In genomic region chrX:41556958-41557357, GRCh38 we compare ENCODE assay signal across 19 cellular contexts.
DNase-seq lines count a peak whose midpoint lies in the region; ATAC-seq, FAIRE-seq and TF ChIP-seq lines count a peak whose summit lies in the region.
"Had no signal": no experiment of that assay in that cellular context is flagged by ENCODE, and none has a peak within 500 bp of the region (broad histone marks: within the 10 kb centered on the region; RNA-seq: fewer than 3 reads in every experiment).

No MANE protein-coding gene starts in this region.

- peak overlapping the region; percentile 42; the same call in 1 of the 2 replicates for H3K18ac ChIP-seq in IMR-90 (ENCODE audit: low read depth, low read length)
- no peak overlapping the region for H3K18ac ChIP-seq in H9 (ENCODE audit: insufficient read length, low read depth, low read length)

- H2AK5ac ChIP-seq in IMR-90 (ENCODE audit: low read depth, low read length) (0 out of 2 replicates have a peak overlapping the region, but pooled peaks have one; percentile 29), H9 (ENCODE audit: insufficient read length, low read length) (no peak overlapping the region)

- dilution Hi-C loops in IMR-90 (cut with HindIII; ENCODE audit: low sequenced_read_pairs, unreplicated experiment) = no loop called here

- BruUV-seq in IMR-90 (replicated peaks; lab: Mats Ljungman, UMichigan) = no TSS peak

- H3K36me3 Mint-ChIP-seq in activated CD8-positive, alpha-beta memory T cell treated with anti-CD3 and anti-CD28 coated beads, Interleukin-2, amount 10 ng/mL, durations not matched to agents 7 days and 5 days = peaks cover 3% of the 10 kb centered on the region
- H3K36me3 Mint-ChIP-seq in activated CD8-positive, alpha-beta T cell treated with anti-CD3 and anti-CD28 coated beads for 36 hours (ENCODE audit: low read depth) = peaks cover 4% of the 10 kb centered on the region
- H3K36me3 Mint-ChIP-seq in H9 (ENCODE audit: insufficient read depth in 1 of 3, low read depth in 3 of 3) = peaks cover 3 to 12% (median 7%) of the 10 kb centered on the region in 3 experiments; a peak in 6 of 7 replicates

- no peaks in the 10 kb centered on the region for H3K27me3 Mint-ChIP-seq in activated CD8-positive, alpha-beta memory T cell treated with anti-CD3 and anti-CD28 coated beads, Interleukin-2, amount 10 ng/mL, durations not matched to agents 7 days and 5 days
- no peaks in the 10 kb centered on the region for H3K27me3 Mint-ChIP-seq in activated CD8-positive, alpha-beta T cell treated with anti-CD3 and anti-CD28 coated beads for 36 hours
- no peaks in the 10 kb centered on the region; the same call in 1 of the 2 replicates for H3K27me3 Mint-ChIP-seq in H9 (ENCODE audit: low read depth)

- H2BK20ac ChIP-seq in IMR-90 (ENCODE audit: low read depth, low read length) = peak overlapping the region; percentile 62; the same call in 1 of the 2 replicates
- H2BK20ac ChIP-seq in H9 (ENCODE audit: low read depth, low read length, poor library complexity, severe bottlenecking) = no peak overlapping the region

- H3K27ac ChIP-seq in IMR-90 (ENCODE audit: insufficient read depth, low read length) (no peak overlapping the region), small intestine (ENCODE audit: low read depth in 1 of 2, low read length in 1 of 2) (no peak overlapping the region), H9 (ENCODE audit: insufficient read length, low read depth, low read length) (no peak overlapping the region), caudate nucleus (ENCODE audit: low read depth, low read length) (no peak overlapping the region)
- H3K27ac ChIP-seq: upper lobe of right lung had no signal

- H3K23ac ChIP-seq in IMR-90 (ENCODE audit: low read depth, low read length) (peak overlapping the region; percentile 71; the same call in 1 of the 2 replicates), H9 (ENCODE audit: insufficient read length, low read depth, low read length) (no peak overlapping the region)

- no peaks in the 10 kb centered on the region for H3K9me3 ChIP-seq in IMR-90 (ENCODE audit: control insufficient read depth, insufficient read depth, low read length)
- no peaks in the 10 kb centered on the region for H3K9me3 ChIP-seq in small intestine (ENCODE audit: control insufficient read depth, low read depth)
- H3K9me3 ChIP-seq in H9 (ENCODE audit: control insufficient read depth, low read depth, low read length) = no peaks in the 10 kb centered on the region
- H3K9me3 ChIP-seq: upper lobe of right lung had no signal

- no peak for TF ChIP-seq POLR2A in IMR-90 (IDR thresholded peaks at IDR 0.05; ENCODE audit: low read depth, low read length)

- H3K23me2 ChIP-seq in H9 (ENCODE audit: insufficient read length, low read depth, low read length, poor library complexity, severe bottlenecking) = no peaks in the 10 kb centered on the region

- no peak for TF ChIP-seq CTCF in IMR-90 (conservative IDR thresholded peaks at IDR 0.05; ENCODE audit: low read depth, low read length)
- TF ChIP-seq CTCF in activated CD8-positive, alpha-beta T cell treated with anti-CD3 and anti-CD28 coated beads for 36 hours (IDR thresholded peaks at IDR 0.05) = no peak
- no peak for TF ChIP-seq CTCF in H9 (conservative IDR thresholded peaks at IDR 0.05)

- FAIRE-seq in small intestine (lab: Jason Lieb, UNC) = no peak
- FAIRE-seq: D721Med, frontal cortex had no signal

- intact Hi-C loops in IMR-90 (cut with micrococcal nuclease) = loop anchor here (5.0 to 10.0 kb wide), 4 partner anchors 178 to 2000 kb away; no protein-coding TSS in a partner anchor
- intact Hi-C loops in activated CD8-positive, alpha-beta T cell treated with anti-CD3 and anti-CD28 coated beads for 36 hours (cut with micrococcal nuclease) = loop anchor here (10.0 kb wide), 1 partner anchor 198 kb away; no protein-coding TSS in a partner anchor

- no peaks in the 10 kb centered on the region for H3K9me3 Mint-ChIP-seq in activated CD8-positive, alpha-beta memory T cell treated with anti-CD3 and anti-CD28 coated beads, Interleukin-2, amount 10 ng/mL, durations not matched to agents 7 days and 5 days (ENCODE audit: low read depth)
- no peaks in the 10 kb centered on the region for H3K9me3 Mint-ChIP-seq in activated CD8-positive, alpha-beta T cell treated with anti-CD3 and anti-CD28 coated beads for 36 hours
- H3K9me3 Mint-ChIP-seq in H9 = peaks cover 32 to 36% of the 10 kb centered on the region in 2 experiments

- H3K56ac ChIP-seq in IMR-90 (ENCODE audit: extremely low read depth, insufficient read depth, low read length) (0 out of 2 replicates have a peak overlapping the region, but pooled peaks have one; percentile 26), H9 (ENCODE audit: insufficient read length, low read depth, low read length) (no peak overlapping the region)

- peak; percentile 69 for ATAC-seq in activated CD8-positive, alpha-beta memory T cell treated with anti-CD3 and anti-CD28 coated beads, Interleukin-2, amount 10 ng/mL, durations not matched to agents 7 days and 5 days
- ATAC-seq in IMR-90 (ENCODE audit: low read depth) = no peak
- ATAC-seq in activated CD8-positive, alpha-beta T cell treated with anti-CD3 and anti-CD28 coated beads for 36 hours = peak; percentile 38
- ATAC-seq: sciatic nerve, upper lobe of right lung had no signal

- no peak overlapping the region for H3K4me3 ChIP-seq in IMR-90 (ENCODE audit: insufficient read depth, low read depth, low read length)
- no peak overlapping the region for H3K4me3 ChIP-seq in small intestine (ENCODE audit: low read depth in 1 of 2, low read length in 2 of 2)
- H3K4me3 ChIP-seq: upper lobe of right lung had no signal

- H2BK5ac ChIP-seq in IMR-90 (ENCODE audit: low read depth, low read length, poor library complexity, severe bottlenecking) = peak overlapping the region; percentile 83
- H2BK5ac ChIP-seq in H9 (ENCODE audit: insufficient read length, low read length) = no peak overlapping the region

- POLR2A ChIA-PET in IMR-90 (lab: Charles Lee; ENCODE audit: unreplicated experiment) = no interaction called here
- POLR2A ChIA-PET in activated CD8-positive, alpha-beta T cell treated with anti-CD3 and anti-CD28 coated beads for 36 hours (lab: Charles Lee) = interaction anchor here (0.5 kb wide), 1 partner anchor 1600 kb away, joined by 3 read pairs; no protein-coding TSS in a partner anchor

- H2BK15ac ChIP-seq in IMR-90 (ENCODE audit: low read depth, low read length) = no peak overlapping the region
- H2BK15ac ChIP-seq in H9 (ENCODE audit: low read depth, low read length) = no peak overlapping the region

- no peak overlapping the region for H2AFZ ChIP-seq in IMR-90 (replicated peaks; ENCODE audit: low read length, poor library complexity)
- H2AFZ ChIP-seq in H9 (ENCODE audit: low read length) = no peak overlapping the region

- H3K36me3 ChIP-seq in IMR-90 (ENCODE audit: control insufficient read depth, insufficient read depth, low read length) = 0 out of 2 replicates have a peak, but pooled peaks cover 1% of the 10 kb centered on the region
- H3K36me3 ChIP-seq in small intestine (ENCODE audit: control insufficient read depth in 2 of 2, insufficient read depth in 2 of 2, low read length in 2 of 2) = no peaks in the 10 kb centered on the region
- H3K36me3 ChIP-seq: upper lobe of right lung had no signal

- no CpG with 5 or more reads among the region's 2 CpGs for WGBS in IMR-90 (ENCODE audit: extremely low coverage in 2 of 2, insufficient read length in 1 of 2), 2 experiments
- WGBS in small intestine, 3 donors = 69 to 80% (median 71%) methylated on average over 2 of the region's 2 CpGs
- no CpG with 5 or more reads among the region's 2 CpGs for WGBS in H9 (ENCODE audit: extremely low coverage, insufficient read length, low lambda C conversion rate)

- no peak for TF ChIP-seq RAD21 in IMR-90 (IDR thresholded peaks at IDR 0.05; ENCODE audit: low read length)

- peak overlapping the region; percentile 59 for H3K4ac ChIP-seq in IMR-90 (ENCODE audit: low read depth, low read length)
- H3K4ac ChIP-seq in H9 (ENCODE audit: low read depth, low read length) = no peak overlapping the region

- no peak overlapping the region for H2BK12ac ChIP-seq in H9 (ENCODE audit: insufficient read length, low read depth, low read length)

- DNase-seq in activated CD8-positive, alpha-beta memory T cell treated with anti-CD3 and anti-CD28 coated beads, Interleukin-2, amount 10 ng/mL, durations not matched to agents 7 days and 5 days = peak; percentile 41
- DNase-seq in activated CD8-positive, alpha-beta memory T cell treated with anti-CD3 and anti-CD28 coated beads, Interleukin-2, amount 50 U/mL, for 4 hours = no peak
- DNase-seq in IMR-90 (no peak), small intestine (peak; percentile 29), HPDE6-E6E7 (ENCODE audit: extremely low spot score) (no peak), H9 (no peak), caudate nucleus (lab: John Stamatoyannopoulos, UW) (no peak)
- peak; percentile 2 for DNase-seq in activated CD8-positive, alpha-beta T cell treated with anti-CD3 and anti-CD28 coated beads for 36 hours
- DNase-seq: activated CD8-positive, alpha-beta memory T cell treated with anti-CD3 and anti-CD28 coated beads for 24 hours; cerebellar nuclear complex; HCEC 1CT; mesendoderm; NCI-H2081; stimulated activated CD4-positive, alpha-beta T cell treated with anti-CD3 and anti-CD28 coated beads, Interleukin-4, amount 100 ng/mL, for 24 hours; T-helper 9 cell; upper lobe of right lung had no signal

- peaks cover 46% of the 10 kb centered on the region for H3K4me1 Mint-ChIP-seq in activated CD8-positive, alpha-beta memory T cell treated with anti-CD3 and anti-CD28 coated beads, Interleukin-2, amount 10 ng/mL, durations not matched to agents 7 days and 5 days
- H3K4me1 Mint-ChIP-seq in activated CD8-positive, alpha-beta T cell treated with anti-CD3 and anti-CD28 coated beads for 36 hours (ENCODE audit: low read depth) = peaks cover 39% of the 10 kb centered on the region
- H3K4me1 Mint-ChIP-seq in H9 = peaks cover 0 to 9% of the 10 kb centered on the region in 2 experiments; a peak in 1 of 4 replicates

- H3K4me1 ChIP-seq in IMR-90 (ENCODE audit: control insufficient read depth, insufficient read depth, low read length) (peaks cover 3% of the 10 kb centered on the region; the same call in 1 of the 2 replicates), small intestine (ENCODE audit: control insufficient read depth in 2 of 2, insufficient read depth in 1 of 2, low read depth in 1 of 2, low read length in 1 of 2) (no peaks in the 10 kb centered on the region), H9 (ENCODE audit: insufficient read depth, low read length) (no peaks in the 10 kb centered on the region)
- H3K4me1 ChIP-seq: upper lobe of right lung had no signal

- CTCF ChIA-PET in activated CD8-positive, alpha-beta memory T cell treated with anti-CD3 and anti-CD28 coated beads, Interleukin-2, amount 10 ng/mL, durations not matched to agents 7 days and 5 days (lab: Charles Lee) = interaction anchor here (0.7 to 0.8 kb wide), 2 partner anchors 44 to 114 kb away, joined by 3 read pairs; no protein-coding TSS in a partner anchor
- CTCF ChIA-PET in IMR-90 (lab: Yijun Ruan, JAX) = interaction anchor here (0.6 to 1.0 kb wide), 2 partner anchors 20 to 72 kb away, joined by 3 to 4 read pairs; no protein-coding TSS in a partner anchor
- CTCF ChIA-PET in activated CD8-positive, alpha-beta T cell treated with anti-CD3 and anti-CD28 coated beads for 36 hours (lab: Charles Lee) = interaction anchor here (1.2 kb wide), 1 partner anchor 203 kb away, joined by 4 read pairs; no protein-coding TSS in a partner anchor

- H3K79me2 ChIP-seq in H9 (ENCODE audit: insufficient read depth, low read length) = no peaks in the 10 kb centered on the region

- peaks cover 2% of the 10 kb centered on the region; the same call in 1 of the 2 replicates for H3K9me1 ChIP-seq in IMR-90 (ENCODE audit: insufficient read depth, low read length)

- H3K4me3 Mint-ChIP-seq in activated CD8-positive, alpha-beta memory T cell treated with anti-CD3 and anti-CD28 coated beads, Interleukin-2, amount 10 ng/mL, durations not matched to agents 7 days and 5 days = peak overlapping the region; percentile 52
- no peak overlapping the region for H3K4me3 Mint-ChIP-seq in activated CD8-positive, alpha-beta T cell treated with anti-CD3 and anti-CD28 coated beads for 36 hours
- H3K4me3 Mint-ChIP-seq in H9 = no peak overlapping the region

- no peak overlapping the region for H4K5ac ChIP-seq in IMR-90 (ENCODE audit: low read depth, low read length)
- H4K5ac ChIP-seq in H9 (ENCODE audit: insufficient read length, low read depth, low read length) = no peak overlapping the region

- peak overlapping the region; percentile 88 for H3K27ac Mint-ChIP-seq in activated CD8-positive, alpha-beta memory T cell treated with anti-CD3 and anti-CD28 coated beads, Interleukin-2, amount 10 ng/mL, durations not matched to agents 7 days and 5 days
- peak overlapping the region; percentile 67 for H3K27ac Mint-ChIP-seq in activated CD8-positive, alpha-beta T cell treated with anti-CD3 and anti-CD28 coated beads for 36 hours
- no peak overlapping the region for H3K27ac Mint-ChIP-seq in H9

- H4K91ac ChIP-seq in IMR-90 (ENCODE audit: insufficient read depth, low read depth, low read length) (peak overlapping the region; percentile 73; the same call in 1 of the 2 replicates), H9 (ENCODE audit: insufficient read length, low read depth, low read length) (no peak overlapping the region)

- H3K27me3 ChIP-seq in IMR-90 (ENCODE audit: control insufficient read depth, insufficient read depth, low read length) (peaks cover 3% of the 10 kb centered on the region), small intestine (ENCODE audit: control insufficient read depth in 2 of 2, insufficient read depth in 2 of 2, low read length in 2 of 2) (no peaks in the 10 kb centered on the region), H9 (ENCODE audit: insufficient read depth, low read length) (no peaks in the 10 kb centered on the region)
- H3K27me3 ChIP-seq: upper lobe of right lung had no signal

- H2BK120ac ChIP-seq in IMR-90 (ENCODE audit: low read depth, low read length) (peak overlapping the region; percentile 81), H9 (ENCODE audit: low read depth, low read length, poor library complexity, severe bottlenecking) (no peak overlapping the region)

- H4K20me1 ChIP-seq in IMR-90 (ENCODE audit: insufficient read depth, low read length) = no peaks in the 10 kb centered on the region
- no peaks in the 10 kb centered on the region for H4K20me1 ChIP-seq in H9 (ENCODE audit: control insufficient read depth, insufficient read depth, insufficient read length)

- H2AK9ac ChIP-seq in IMR-90 (replicated peaks; ENCODE audit: low read depth, low read length, poor library complexity) = no peak overlapping the region

- H3K4me2 ChIP-seq in IMR-90 (ENCODE audit: low read depth, low read length) (no peak overlapping the region), H9 (ENCODE audit: insufficient read depth, insufficient read length, low read length) (no peak overlapping the region)

- peak overlapping the region in 1 of 2 experiments; percentile 72; a peak in 1 of 4 replicates for H4K8ac ChIP-seq in IMR-90 (ENCODE audit: low read depth in 2 of 2, low read length in 2 of 2)
- H4K8ac ChIP-seq in H9 (replicated peaks; ENCODE audit: insufficient read length, low read depth, low read length) = no peak overlapping the region

- no peaks in the 10 kb centered on the region for H3K79me1 ChIP-seq in IMR-90 (ENCODE audit: low read depth in 1 of 2, low read length in 2 of 2)
- H3K79me1 ChIP-seq in H9 (ENCODE audit: insufficient read depth, low read depth, low read length, poor library complexity, severe bottlenecking) = no peaks in the 10 kb centered on the region

- H3T11ph ChIP-seq in H9 (ENCODE audit: low read length) = no peak overlapping the region

- in situ Hi-C loops in IMR-90 (cut with MboI; ENCODE audit: low sequenced_read_pairs) = loop anchor here (25.0 kb wide), 1 partner anchor 530 kb away; no protein-coding TSS in a partner anchor

- H3K14ac ChIP-seq in IMR-90 (replicated peaks; ENCODE audit: low read depth, low read length) (0 out of 2 replicates have a peak overlapping the region, but pooled peaks have one; percentile 10), H9 (ENCODE audit: insufficient read depth, low read length) (no peak overlapping the region)

- H3K9ac ChIP-seq in IMR-90 (ENCODE audit: low read depth, low read length) (no peak overlapping the region; the same call in 1 of the 2 replicates), H9 (ENCODE audit: extremely low read depth, insufficient read length, low read length) (no peak overlapping the region)

Comparison
In these comparisons a context has a peak if more than half of its experiments do, and no peak if none do; other contexts are left out.
1. DNase-seq: peak in activated CD8-positive, alpha-beta memory T cell treated with anti-CD3 and anti-CD28 coated beads, Interleukin-2, amount 10 ng/mL, durations not matched to agents 7 days and 5 days (single experiment), activated CD8-positive, alpha-beta T cell treated with anti-CD3 and anti-CD28 coated beads for 36 hours (single experiment) and small intestine (single experiment); none in activated CD8-positive, alpha-beta memory T cell treated with anti-CD3 and anti-CD28 coated beads, Interleukin-2, amount 50 U/mL, for 4 hours (single experiment), IMR-90 (single experiment), HPDE6-E6E7 (single experiment), H9 (single experiment) and caudate nucleus (0 of 61).
2. H3K27ac Mint-ChIP-seq: peak in activated CD8-positive, alpha-beta memory T cell treated with anti-CD3 and anti-CD28 coated beads, Interleukin-2, amount 10 ng/mL, durations not matched to agents 7 days and 5 days (single experiment) and activated CD8-positive, alpha-beta T cell treated with anti-CD3 and anti-CD28 coated beads for 36 hours (single experiment); none in H9 (0 of 3).